Comparison of ENCODE assay signal across 11 cellular contexts in genomic region chr11:14636119-14636518, GRCh38. TPM values are rescaled to one million over a fixed set of nuclear protein-coding genes. Genes with fewer than 3 reads are reported as not detected.
DNase-seq lines count a peak whose midpoint lies in the region; ATAC-seq and TF ChIP-seq lines count a peak whose summit lies in the region.
"Had no signal": no experiment of that assay in that cellular context is flagged by ENCODE, and none has a peak within 500 bp of the region (broad histone marks: within the 10 kb centered on the region; RNA-seq: fewer than 3 reads in every experiment).

No MANE protein-coding gene starts in this region.

- TF ChIP-seq POLR2A in NB4 (IDR thresholded peaks at IDR 0.05; ENCODE audit: extremely low read depth, insufficient read length), result no peak
- TF ChIP-seq POLR2A in body of pancreas (IDR thresholded peaks at IDR 0.05), result no peak

- WGBS in body of pancreas, 2 donors, result 60 to 64% methylated on average over 1 of the region's 1 CpG

- no peak overlapping the region for H3K4me3 ChIP-seq in NB4 (ENCODE audit: low read depth, low read length)
- no peak overlapping the region for H3K4me3 ChIP-seq in body of pancreas
- H3K4me3 ChIP-seq: GM12878, pancreas had no signal

- H3K4me1 Mint-ChIP-seq in HFFc6 (ENCODE audit: low read depth), result no peaks in the 10 kb centered on the region

- intact Hi-C loops in body of pancreas (cut with DNase I), result no loop called here

- H3K27me3 ChIP-seq in body of pancreas, result no peaks in the 10 kb centered on the region
- H3K27me3 ChIP-seq: pancreas had no signal

- DNase-seq in AML-193 (lab: John Stamatoyannopoulos, UW) (peak; percentile 93 to 95), NB4 (ENCODE audit: low read depth) (peak; percentile 79), ACHN (no peak), HFFc6 (no peak), body of pancreas (no peak), GM19240 (ENCODE audit: insufficient read length, low spot score) (no peak)
- peak; percentile 17 for DNase-seq in central memory CD4-positive, alpha-beta T cell
- DNase-seq: H9, pancreas had no signal

- H3K9me3 Mint-ChIP-seq in HFFc6, result no peaks in the 10 kb centered on the region

- H3K4me1 ChIP-seq in body of pancreas, result no peaks in the 10 kb centered on the region
- H3K4me1 ChIP-seq: pancreas had no signal

- no peak overlapping the region for H3K27ac Mint-ChIP-seq in HFFc6
- H3K27ac Mint-ChIP-seq: H9 had no signal

- H3K4me3 Mint-ChIP-seq in HFFc6, result no peak overlapping the region
- H3K4me3 Mint-ChIP-seq: H9 had no signal

- H3K36me3 Mint-ChIP-seq in HFFc6 (ENCODE audit: low read depth), result no peaks in the 10 kb centered on the region

- H3K27ac ChIP-seq in body of pancreas, result no peak overlapping the region
- H3K27ac ChIP-seq: pancreas had no signal

- peaks cover 6% of the 10 kb centered on the region for H3K27me3 Mint-ChIP-seq in HFFc6 (ENCODE audit: insufficient read depth)

- no peaks in the 10 kb centered on the region for H3K36me3 ChIP-seq in body of pancreas (replicated peaks in 1 of 2; ENCODE audit: insufficient read depth in 1 of 2, low read depth in 2 of 2)
- H3K36me3 ChIP-seq: pancreas had no signal

- in situ Hi-C loops in ACHN (cut with HindIII; ENCODE audit: low pct_ligation_motif_present, low pct_unique_long_range_greater_than_20kb, low sequenced_read_pairs), result no loop called here

- TF ChIP-seq CTCF in NB4 (IDR thresholded peaks at IDR 0.05; ENCODE audit: low read depth, low read length) (no peak), HFFc6 (IDR thresholded peaks at IDR 0.05) (no peak), body of pancreas (IDR thresholded peaks at IDR 0.05) (no peak)

- ATAC-seq in GM19395 (IDR thresholded peaks at IDR 0.05; ENCODE audit: unreplicated experiment), result peak; percentile 78
- no peak for ATAC-seq in body of pancreas
- ATAC-seq: GM12878 had no signal

- no peaks in the 10 kb centered on the region for H3K9me3 ChIP-seq in body of pancreas
- H3K9me3 ChIP-seq: pancreas had no signal

RNA-seq across cellular contexts. Expression of gene PDE3B, which starts 7.5 kb away (rescaled TPM):
- under 1 TPM in 2 of 6 experiments, not detected in 4; 0.05 to 0.06 TPM for total RNA-seq in HFFc6 (2021; fragmentation: NEBNext Ultra II Directional; extraction: Animal tissue kit (Norgen Biotek cat#: 25700))
- total RNA-seq in body of pancreas, result 10 to 100 TPM; 17.4 to 64.6 TPM

Comparison
In these comparisons a context has a peak if more than half of its experiments do, and no peak if none do; other contexts are left out.
1. DNase-seq: peak in AML-193 (2 of 2), NB4 (single experiment) and central memory CD4-positive, alpha-beta T cell (single experiment); none in ACHN (single experiment), HFFc6 (single experiment), body of pancreas (0 of 4) and GM19240 (single experiment).
2. RNA of gene PDE3B, which starts 7.5 kb away (total RNA-seq): 17.4 to 64.6 TPM in body of pancreas; 0.05 to 0.06 TPM in HFFc6; every median in the first group is over 10 times any median in the second.